8 cellular contexts compared by ENCODE assay signal in genomic region chr1:91650764-91651163, GRCh38.
DNase-seq lines count a peak whose midpoint lies in the region; ATAC-seq, FAIRE-seq and TF ChIP-seq lines count a peak whose summit lies in the region.

No MANE protein-coding gene starts in this region.

- POLR2A ChIA-PET in K562 (lab: Yijun Ruan, JAX), result interaction anchor here (0.6 kb wide), 1 partner anchor 166 kb away, joined by 3 read pairs; no protein-coding TSS in a partner anchor

- H3K27ac Mint-ChIP-seq in HFFc6, result peak overlapping the region; percentile 98
- no peak overlapping the region for H3K27ac Mint-ChIP-seq in stimulated activated memory B cell treated with anti-CD40 and anti-IgM and Interleukin-4, amounts not matched to agents 10 μg/mL and 1 μg/mL and 100 μg/mL, for 72 hours

- in situ Hi-C loops in K562 (cut with MboI), result no loop called here

- H3K9me3 Mint-ChIP-seq in HFFc6, result no peaks in the 10 kb centered on the region
- peaks cover 2% of the 10 kb centered on the region for H3K9me3 Mint-ChIP-seq in stimulated activated memory B cell treated with anti-CD40 and anti-IgM and Interleukin-4, amounts not matched to agents 10 μg/mL and 1 μg/mL and 100 μg/mL, for 72 hours

- ATAC-seq in K562 (peak; percentile 49), HG03432 (IDR thresholded peaks at IDR 0.05; ENCODE audit: unreplicated experiment) (no peak)
- peak; percentile 22 for ATAC-seq in stimulated activated memory B cell treated with anti-CD40 and anti-IgM and Interleukin-4, amounts not matched to agents 10 μg/mL and 1 μg/mL and 100 μg/mL, for 72 hours

- FAIRE-seq in K562 (lab: Jason Lieb, UNC) (peak; percentile 82), GM19239 (lab: Jason Lieb, UNC) (no peak)

- H2AFZ ChIP-seq in K562 (ENCODE audit: low read depth, low read length), result peak overlapping the region; percentile 81

- H3K4me1 ChIP-seq in K562 (replicated peaks in 1 of 2; ENCODE audit: control insufficient read depth in 2 of 2, insufficient read depth in 2 of 2, low read length in 2 of 2), result peaks cover 7 to 13% of the 10 kb centered on the region in 2 experiments; a peak in 4 of 5 replicates

- no peak for TF ChIP-seq POLR2A in K562 (conservative IDR thresholded peaks at IDR 0.05)

- WGBS in K562 (ENCODE audit: insufficient coverage, low coverage, missing lambda C conversion rate), result 67% methylated on average over 1 of the region's 1 CpG

- DNase-seq in HFFc6, result peak; percentile 97
- peak in 3 of 4 experiments; percentile 23 to 47 (median 27) for DNase-seq in K562 (ENCODE audit: extremely low read depth in 1 of 4, low spot score in 3 of 4)
- peak; percentile 99 for DNase-seq in iris pigment epithelial cell (ENCODE audit: low read depth)
- DNase-seq in UCSD-AML1 (lab: John Stamatoyannopoulos, UW; ENCODE audit: unreplicated experiment), result no peak
- DNase-seq in GM19239 (ENCODE audit: insufficient read length, low spot score), result no peak
- no peak for DNase-seq in OCI-M2 (lab: John Stamatoyannopoulos, UW; ENCODE audit: unreplicated experiment)

- CTCF ChIA-PET in K562 (lab: Yijun Ruan, JAX; ENCODE audit: low intra/inter-chr PET ratio), result no interaction called here

- no peak for TF ChIP-seq RAD21 in K562 (CRISPR knock-in tag; conservative IDR thresholded peaks at IDR 0.05 in 1 of 2, IDR thresholded peaks at IDR 0.05 in 1 of 2)

- H3K27me3 ChIP-seq in K562 (ENCODE audit: control insufficient read depth in 2 of 2, insufficient read depth in 2 of 2, low read length in 2 of 2), result no peaks in the 10 kb centered on the region

- intact Hi-C loops in K562 (cut with micrococcal nuclease), result no loop called here

- H3K79me2 ChIP-seq in K562 (ENCODE audit: control insufficient read depth, insufficient read depth, low read length), result no peaks in the 10 kb centered on the region

- no TSS peak for BruUV-seq in K562 (replicated peaks; lab: Mats Ljungman, UMichigan)

- TF ChIP-seq CTCF in HFFc6 (IDR thresholded peaks at IDR 0.05) (no peak), K562 (IDR thresholded peaks at IDR 0.05 in 2 of 3, conservative IDR thresholded peaks at IDR 0.05 in 1 of 3; ENCODE audit: insufficient read depth in 2 of 3, low read depth in 1 of 3, low read length in 3 of 3) (no peak)

- no peak overlapping the region for H3K4me2 ChIP-seq in K562 (ENCODE audit: insufficient read depth, low read length)

- H3K9me1 ChIP-seq in K562 (ENCODE audit: control insufficient read depth, insufficient read depth, low read length), result no peaks in the 10 kb centered on the region

- H3K36me3 Mint-ChIP-seq in HFFc6 (ENCODE audit: low read depth), result no peaks in the 10 kb centered on the region
- H3K36me3 Mint-ChIP-seq in stimulated activated memory B cell treated with anti-CD40 and anti-IgM and Interleukin-4, amounts not matched to agents 10 μg/mL and 1 μg/mL and 100 μg/mL, for 72 hours, result no peaks in the 10 kb centered on the region

- no peaks in the 10 kb centered on the region for H4K20me1 ChIP-seq in K562 (replicated peaks; ENCODE audit: control insufficient read depth, insufficient read depth, low read length)

- H3K4me1 Mint-ChIP-seq in HFFc6 (ENCODE audit: low read depth), result peaks cover 30% of the 10 kb centered on the region
- H3K4me1 Mint-ChIP-seq in stimulated activated memory B cell treated with anti-CD40 and anti-IgM and Interleukin-4, amounts not matched to agents 10 μg/mL and 1 μg/mL and 100 μg/mL, for 72 hours, result peaks cover 4% of the 10 kb centered on the region

- H3K27me3 Mint-ChIP-seq in HFFc6 (ENCODE audit: insufficient read depth), result peaks cover 3% of the 10 kb centered on the region; the same call in 1 of the 2 replicates
- H3K27me3 Mint-ChIP-seq in stimulated activated memory B cell treated with anti-CD40 and anti-IgM and Interleukin-4, amounts not matched to agents 10 μg/mL and 1 μg/mL and 100 μg/mL, for 72 hours, result peaks cover 17% of the 10 kb centered on the region

- H3K27ac ChIP-seq in K562 (ENCODE audit: extremely low read depth, low read depth, low read length), result no peak overlapping the region

- no peak for TF ChIP-seq EP300 in K562 (IDR thresholded peaks at IDR 0.05; ENCODE audit: low read length)

- H3K9me3 ChIP-seq in K562 (replicated peaks; ENCODE audit: control insufficient read depth, insufficient read depth, low read depth, low read length), result no peaks in the 10 kb centered on the region

- no peak overlapping the region for H3K4me3 ChIP-seq in K562

- H3K36me3 ChIP-seq in K562 (ENCODE audit: control insufficient read depth, insufficient read depth, low read length), result no peaks in the 10 kb centered on the region

- H3K9ac ChIP-seq in K562 (ENCODE audit: insufficient read depth in 1 of 2, low read depth in 2 of 2, low read length in 2 of 2), result peak overlapping the region in 1 of 2 experiments; percentile 67; a peak in 1 of 4 replicates

- peak overlapping the region; percentile 75 for H3K4me3 Mint-ChIP-seq in HFFc6
- no peak overlapping the region for H3K4me3 Mint-ChIP-seq in stimulated activated memory B cell treated with anti-CD40 and anti-IgM and Interleukin-4, amounts not matched to agents 10 μg/mL and 1 μg/mL and 100 μg/mL, for 72 hours

TF ChIP-seq in K562, 482 proteins besides CTCF, POLR2A, EP300 and RAD21:
- 0 out of 2 replicates have a peak, but pooled peaks have one; percentile 22 for TF ChIP-seq E2F4 (CRISPR knock-in tag; IDR thresholded peaks at IDR 0.05; ENCODE audit: low read depth)
- peak; percentile 31; the same call in 1 of the 2 replicates for TF ChIP-seq ATF3 (IDR thresholded peaks at IDR 0.05)
- no peak for TF ChIP-seq ATF3 (CRISPR knock-in tag; conservative IDR thresholded peaks at IDR 0.05)
- TF ChIP-seq PATZ1 (CRISPR knock-in tag; IDR thresholded peaks at IDR 0.05; ENCODE audit: borderline replicate concordance), result no peak
- no peak for TF ChIP-seq ZNF274 (IDR thresholded peaks at IDR 0.05; ENCODE audit: borderline replicate concordance, low read depth, low read length)
- peak; percentile 57; the same call in 1 of the 2 replicates for TF ChIP-seq JUN (IDR thresholded peaks at IDR 0.05; ENCODE audit: borderline replicate concordance, low read depth, low read length)
- no peak for TF ChIP-seq JUN (CRISPR knock-in tag; IDR thresholded peaks at IDR 0.05; ENCODE audit: borderline replicate concordance)
- peak; percentile 68 for TF ChIP-seq FOSL1 (tag; conservative IDR thresholded peaks at IDR 0.05)
- peak; percentile 97 for TF ChIP-seq SETDB1 (IDR thresholded peaks at IDR 0.05; ENCODE audit: low read length)

Comparison
In these comparisons a context has a peak if more than half of its experiments do, and no peak if none do; other contexts are left out.
1. DNase-seq: peak in HFFc6 (single experiment), K562 (3 of 4) and iris pigment epithelial cell (single experiment); none in UCSD-AML1 (single experiment), GM19239 (single experiment) and OCI-M2 (single experiment).